Comparison of ENCODE assay signal across 9 cellular contexts in genomic region chr7:96985992-96986391, GRCh38. TPM values are rescaled to one million over a fixed set of nuclear protein-coding genes. Genes with fewer than 3 reads are reported as not detected.
"Had no signal": no experiment of that assay in that cellular context is flagged by ENCODE, and none has a peak within 500 bp of the region (broad histone marks: within the 10 kb centered on the region; RNA-seq: fewer than 3 reads in every experiment).

No MANE protein-coding gene starts in this region.

- H3K27ac Mint-ChIP-seq: H9, HFFc6 had no signal

- H3K4me3 Mint-ChIP-seq: H9, HFFc6 had no signal

- H2AFZ ChIP-seq: GM23248 had no signal

- H3K36me3 ChIP-seq: HAP-1 had no signal

- H3K27ac ChIP-seq: GM23248 had no signal

- ATAC-seq: HCT116 had no signal

- H3K9ac ChIP-seq: GM23248 had no signal

- H3K9me3 ChIP-seq: HAP-1 had no signal

- DNase-seq: GM23248, GOT3, H7, H9, HCEC 1CT, HFFc6 had no signal

- H3K4me3 ChIP-seq: GM23248, HAP-1 had no signal

- H3K9me3 Mint-ChIP-seq: H9, HFFc6 had no signal

RNA-seq across cellular contexts. Expression of gene DLX6, which starts 19.4 kb away (rescaled TPM):
- total RNA-seq: GM23248, H1, H7, HFFc6 had no signal
- polyA plus RNA-seq: GM23248, H1 had no signal

RNA-seq across cellular contexts. Expression of gene DLX5, which starts 38.6 kb away (rescaled TPM):
- total RNA-seq: GM23248, H1, H7, HFFc6 had no signal
- polyA plus RNA-seq: GM23248, H1 had no signal
